8 cellular contexts compared by ENCODE assay signal in genomic region chr3:141311496-141312358, GRCh38. TPM values are rescaled to one million over a fixed set of nuclear protein-coding genes. Genes with fewer than 3 reads are reported as not detected.
DNase-seq lines count a peak whose midpoint lies in the region; ATAC-seq and FAIRE-seq lines count a peak whose summit lies in the region.

No MANE protein-coding gene starts in this region.

- H3K27me3 ChIP-seq in BLaER1 treated with 17β-estradiol and CSF1 and Interleukin-3, amounts not matched to agents 10 nM and 100 nM, result no peaks in the 10 kb centered on the region

- no peaks in the 10 kb centered on the region for H4K20me1 ChIP-seq in BLaER1 treated with 17β-estradiol and CSF1 and Interleukin-3, amounts not matched to agents 10 nM and 100 nM

- peak overlapping the region; percentile 80 to 97 (median 89) for H3K4me2 ChIP-seq in BLaER1 treated with 17β-estradiol and CSF1 and Interleukin-3, amounts not matched to agents 10 nM and 100 nM

- DNase-seq in GM19239 (ENCODE audit: insufficient read length, low spot score) (peak; percentile 80), NCI-H524 (lab: John Stamatoyannopoulos, UW) (peak; percentile 98 to 100), cortex of kidney (lab: John Stamatoyannopoulos, UW) (peak; percentile 54), left lobe of liver (ENCODE audit: low spot score) (peak; percentile 99)
- DNase-seq in activated CD4-positive, alpha-beta T cell treated with anti-CD3 and anti-CD28 coated beads for 48 hours, result peak; percentile 99
- peak; percentile 97 for DNase-seq in stimulated activated CD4-positive, alpha-beta T cell treated with anti-CD3 and anti-CD28 coated beads, Interleukin-2, amount 100 ng/mL, for 4 hours (ENCODE audit: low read depth)

- peak overlapping the region; percentile 59 to 81 (median 75) for H3K9ac ChIP-seq in BLaER1 treated with 17β-estradiol and CSF1 and Interleukin-3, amounts not matched to agents 10 nM and 100 nM

- peaks cover 11 to 18% (median 15%) of the 10 kb centered on the region in 10 experiments for H3K4me1 ChIP-seq in BLaER1 treated with 17β-estradiol and CSF1 and Interleukin-3, amounts not matched to agents 10 nM and 100 nM

- peak overlapping the region; percentile 62 to 80 (median 72) for H3K4me3 ChIP-seq in BLaER1 treated with 17β-estradiol and CSF1 and Interleukin-3, amounts not matched to agents 10 nM and 100 nM

- no peaks in the 10 kb centered on the region for H3K9me3 ChIP-seq in BLaER1 treated with 17β-estradiol and CSF1 and Interleukin-3, amounts not matched to agents 10 nM and 100 nM (replicated peaks in 1 of 11)

- H3K27ac ChIP-seq in BLaER1 treated with 17β-estradiol and CSF1 and Interleukin-3, amounts not matched to agents 10 nM and 100 nM, result peak overlapping the region; percentile 66 to 84 (median 75)

- H3K36me3 ChIP-seq in BLaER1 treated with 17β-estradiol and CSF1 and Interleukin-3, amounts not matched to agents 10 nM and 100 nM, result no peaks in the 10 kb centered on the region

- ATAC-seq in HG03457 (IDR thresholded peaks at IDR 0.05; ENCODE audit: unreplicated experiment) (peak; percentile 96), left lobe of liver (peak; percentile 93)

- peak; percentile 97 for FAIRE-seq in GM19239 (lab: Jason Lieb, UNC)

RNA-seq across cellular contexts. Expression of gene ZBTB38, which starts 56.6 kb away (rescaled TPM):
- 26.6 TPM for total RNA-seq in left lobe of liver

Comparison
In these comparisons a context has a peak if more than half of its experiments do, and no peak if none do; other contexts are left out.
1. Peak in every context shown above with its lines: DNase-seq, ATAC-seq, H3K4me3 ChIP-seq and H3K27ac ChIP-seq.